25 cellular contexts compared by ENCODE assay signal in genomic region chr10:114655671-114656070, GRCh38.
"Had no signal": no experiment of that assay in that cellular context is flagged by ENCODE, and none has a peak within 500 bp of the region (broad histone marks: within the 10 kb centered on the region; RNA-seq: fewer than 3 reads in every experiment).

No MANE protein-coding gene starts in this region.

- DNase-seq: activated CD4-positive, alpha-beta T cell treated with anti-CD3 and anti-CD28 coated beads for 1 hour; activated CD4-positive, alpha-beta T cell treated with anti-CD3 and anti-CD28 coated beads, Interleukin-2, amount 50 U/mL, for 1 hour; activated CD8-positive, alpha-beta T cell treated with anti-CD3 and anti-CD28 coated beads, Interleukin-2, amount 10 ng/mL, durations not matched to agents 7 days and 5 days; activated naive CD4-positive, alpha-beta T cell treated with Interleukin-2 at 50 U/mL for 16 hours; activated naive CD8-positive, alpha-beta T cell treated with anti-CD3 and anti-CD28 coated beads for 36 hours; activated T-cell treated with anti-CD3 and anti-CD28 coated beads, Interleukin-2, amount 50 U/mL, for 1 hour; colonic mucosa; dorsolateral prefrontal cortex; effector memory CD8-positive, alpha-beta T cell; esophagus squamous epithelium; head of caudate nucleus; kidney; ovary; right lobe of liver; stimulated activated CD4-positive, alpha-beta T cell treated with anti-CD3 and anti-CD28 coated beads, Interleukin-15, amount 100 ng/mL, for 24 hours; stomach; T-cell; WERI-Rb-1 had no signal

- H3K4me1 ChIP-seq: gastroesophageal sphincter had no signal

- ATAC-seq: activated CD8-positive, alpha-beta T cell treated with anti-CD3 and anti-CD28 coated beads, Interleukin-2, amount 10 ng/mL, durations not matched to agents 7 days and 5 days; effector memory CD8-positive, alpha-beta T cell; gastroesophageal sphincter; left lobe of liver; right lobe of liver; stimulated activated memory B cell treated with anti-CD40 and anti-IgM and Interleukin-4, amounts not matched to agents 10 μg/mL and 1 μg/mL and 100 μg/mL, for 72 hours; T-cell had no signal

- H3K27me3 ChIP-seq: colonic mucosa, dorsolateral prefrontal cortex, esophagus squamous epithelium, gastroesophageal sphincter, neutrophil, ovary, right lobe of liver, stomach, suprapubic skin, tibial nerve had no signal

- H3K4me3 ChIP-seq: colonic mucosa, dorsolateral prefrontal cortex, esophagus squamous epithelium, gastroesophageal sphincter, ovary, right lobe of liver, skin epidermis, stomach, suprapubic skin, tibial nerve had no signal

- H3K9me3 ChIP-seq: colonic mucosa, esophagus squamous epithelium, gastroesophageal sphincter, neutrophil, ovary, right lobe of liver, stomach, suprapubic skin, tibial nerve had no signal

- H3K36me3 ChIP-seq: colonic mucosa, esophagus squamous epithelium, gastroesophageal sphincter, neutrophil, ovary, right lobe of liver, stomach, suprapubic skin, tibial nerve, WERI-Rb-1 had no signal

- H3K27ac ChIP-seq: colonic mucosa, dorsolateral prefrontal cortex, neutrophil, ovary, right lobe of liver, skin epidermis, stomach, suprapubic skin, tibial nerve, WERI-Rb-1 had no signal
